Comparison of ENCODE assay signal across 8 cellular contexts in genomic region chrX:130174051-130174704, GRCh38. TPM values are rescaled to one million over a fixed set of nuclear protein-coding genes. Genes with fewer than 3 reads are reported as not detected.
DNase-seq lines count a peak whose midpoint lies in the region; ATAC-seq and TF ChIP-seq lines count a peak whose summit lies in the region.

No MANE protein-coding gene starts in this region.

- H3K4me3 ChIP-seq in fibroblast of pulmonary artery (replicated peaks; ENCODE audit: low read depth, low read length): no peak overlapping the region

- ATAC-seq in SK-N-SH treated with all-trans-retinoic acid at 6 μM for 48 hours (peak; percentile 27), GM21367 (IDR thresholded peaks at IDR 0.05; ENCODE audit: unreplicated experiment) (no peak), HG03139 (IDR thresholded peaks at IDR 0.05; ENCODE audit: unreplicated experiment) (no peak)

- no peak for TF ChIP-seq CTCF in fibroblast of pulmonary artery (IDR thresholded peaks at IDR 0.05; ENCODE audit: low read length, missing control alignments)

- DNase-seq in GM03348 (ENCODE audit: low spot score) (peak; percentile 68), fibroblast of pulmonary artery (ENCODE audit: low read depth) (peak; percentile 72), renal cortical epithelial cell (ENCODE audit: low read depth) (peak; percentile 50), NCI-H1930 (lab: John Stamatoyannopoulos, UW) (no peak), T-helper 9 cell (no peak)

TF ChIP-seq in SK-N-SH treated with all-trans-retinoic acid at 6 μM for 48 hours, 23 proteins besides CTCF, POLR2A, EP300 and RAD21:
- TF ChIP-seq ZNF565 (CRISPR knock-in tag; conservative IDR thresholded peaks at IDR 0.05; ENCODE audit: low read depth) (no peak), ISL1 (CRISPR knock-in tag; IDR thresholded peaks at IDR 0.05) (no peak), PATZ1 (CRISPR knock-in tag; IDR thresholded peaks at IDR 0.05; ENCODE audit: borderline replicate concordance) (no peak), ZNF70 (CRISPR knock-in tag; IDR thresholded peaks at IDR 0.05) (no peak), ZFP30 (CRISPR knock-in tag; IDR thresholded peaks at IDR 0.05) (no peak), RARB (CRISPR knock-in tag; IDR thresholded peaks at IDR 0.05) (no peak), CSRNP3 (CRISPR knock-in tag; IDR thresholded peaks at IDR 0.05) (no peak), POU6F1 (CRISPR knock-in tag; IDR thresholded peaks at IDR 0.05; ENCODE audit: borderline replicate concordance, low read depth) (no peak), TCF4 (CRISPR knock-in tag; IDR thresholded peaks at IDR 0.05; ENCODE audit: borderline replicate concordance) (no peak)

RNA-seq across cellular contexts. Expression of gene RAB33A, which starts 2.4 kb away (rescaled TPM):
- total RNA-seq in renal cortical epithelial cell: 0.15 and 1.4 TPM in 2 replicates

RNA-seq across cellular contexts. Expression of gene AIFM1, which starts 8.5 kb away (rescaled TPM):
- total RNA-seq in renal cortical epithelial cell: 22.1 and 60.4 TPM in 2 replicates

Comparison
In these comparisons a context has a peak if more than half of its experiments do, and no peak if none do; other contexts are left out.
1. DNase-seq: peak in GM03348 (single experiment), fibroblast of pulmonary artery (single experiment) and renal cortical epithelial cell (single experiment); none in NCI-H1930 (0 of 2) and T-helper 9 cell (single experiment).